ENCODE assay signal across 16 cellular contexts in the genomic region with DNA sequence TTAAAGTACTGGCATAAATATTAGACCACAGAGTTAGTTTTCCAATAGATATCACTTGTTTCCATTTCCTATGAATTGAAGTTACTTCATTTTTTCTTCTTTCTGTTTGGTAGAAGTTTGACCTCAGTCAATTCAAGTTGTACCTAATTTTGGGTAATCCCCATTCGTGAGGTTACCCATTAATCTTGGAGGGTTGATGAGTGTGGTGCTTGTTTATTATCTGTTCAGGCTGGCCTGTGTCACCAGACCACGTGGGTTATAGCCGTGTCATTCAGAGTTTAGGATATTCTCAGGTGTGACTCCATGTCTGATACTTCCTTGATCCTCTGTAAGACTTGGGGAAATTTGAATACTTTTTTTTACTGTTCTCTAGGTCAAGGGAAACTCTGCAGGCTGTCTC.
A peak's percentile ranks its signal among the peaks of the same experiment; 100 is the strongest.
DNase-seq lines count a peak whose midpoint lies in the region; ATAC-seq, FAIRE-seq and TF ChIP-seq lines count a peak whose summit lies in the region.
"Had no signal": no experiment of that assay in that cellular context is flagged by ENCODE, and none has a peak within 500 bp of the region (broad histone marks: within the 10 kb centered on the region; RNA-seq: fewer than 3 reads in every experiment).

No MANE protein-coding gene starts in this region.

- H3K4me1 ChIP-seq in GM23338 (ENCODE audit: insufficient read depth) = peaks cover 17% of the 10 kb centered on the region
- no peaks in the 10 kb centered on the region for H3K4me1 ChIP-seq in GM12878 (ENCODE audit: control insufficient read depth, insufficient read depth, low read length)
- no peaks in the 10 kb centered on the region for H3K4me1 ChIP-seq in sigmoid colon

- no peak overlapping the region for H3K27ac ChIP-seq in GM23338 (ENCODE audit: low read depth)
- no peak overlapping the region for H3K27ac ChIP-seq in GM12878 (ENCODE audit: control insufficient read depth, insufficient read depth)
- H3K27ac ChIP-seq in sigmoid colon = no peak overlapping the region

- CTCF ChIA-PET in GM12878 (lab: Yijun Ruan, JAX) = interaction anchor here (1.8 kb wide), 1 partner anchor 9 kb away, joined by 6 read pairs; no protein-coding TSS in a partner anchor

- H3K27me3 ChIP-seq in GM23338 (ENCODE audit: insufficient read depth) (no peaks in the 10 kb centered on the region), GM12878 (replicated peaks in 1 of 2; ENCODE audit: control insufficient read depth in 2 of 2, insufficient read depth in 2 of 2, low read length in 1 of 2) (no peaks in the 10 kb centered on the region), sigmoid colon (no peaks in the 10 kb centered on the region)

- no peak overlapping the region for H3K27ac Mint-ChIP-seq in GM23338
- H3K27ac Mint-ChIP-seq: CD4-positive, alpha-beta memory T cell had no signal

- H3K36me3 Mint-ChIP-seq in GM23338 (ENCODE audit: low read depth) = no peaks in the 10 kb centered on the region; the same call in 2 of the 3 replicates
- H3K36me3 Mint-ChIP-seq: CD4-positive, alpha-beta memory T cell had no signal

- no peak for FAIRE-seq in GM12878 (lab: Jason Lieb, UNC)
- FAIRE-seq: G401.6, GM19239, H1 had no signal

- no TSS peak for BruUV-seq in GM12878 (replicated peaks; lab: Mats Ljungman, UMichigan)

- H3K9ac ChIP-seq in GM12878 (ENCODE audit: control insufficient read depth, insufficient read depth, low read length) = no peak overlapping the region

- POLR2A ChIA-PET in GM12878 (lab: Charles Lee) = no interaction called here

- in situ Hi-C loops in GM12878 (cut with MboI) = no loop called here

- intact Hi-C loops in GM12878 (cut with micrococcal nuclease; ENCODE audit: unreplicated experiment) = no loop called here
- intact Hi-C loops in sigmoid colon (cut with DNase I) = no loop called here

- H3F3A ChIP-seq in GM23338 (replicated peaks; ENCODE audit: low read depth) = no peaks in the 10 kb centered on the region

- H3K9me3 ChIP-seq in GM12878 (replicated peaks; ENCODE audit: control insufficient read depth, insufficient read depth, low read length) = no peaks in the 10 kb centered on the region
- no peaks in the 10 kb centered on the region for H3K9me3 ChIP-seq in sigmoid colon

- H3K36me3 ChIP-seq in GM23338 (ENCODE audit: insufficient read depth) = no peaks in the 10 kb centered on the region
- no peaks in the 10 kb centered on the region for H3K36me3 ChIP-seq in GM12878 (ENCODE audit: control insufficient read depth in 2 of 2, insufficient read depth in 2 of 2, low read length in 1 of 2)
- no peaks in the 10 kb centered on the region for H3K36me3 ChIP-seq in sigmoid colon

- H3K9me3 Mint-ChIP-seq in GM23338 = no peaks in the 10 kb centered on the region; the same call in 2 of the 3 replicates
- H3K9me3 Mint-ChIP-seq: CD4-positive, alpha-beta memory T cell had no signal

- TF ChIP-seq EP300 in GM12878 (IDR thresholded peaks at IDR 0.05; ENCODE audit: borderline replicate concordance in 1 of 2, control insufficient read depth in 1 of 2, low read depth in 2 of 2, low read length in 2 of 2) (no peak), sigmoid colon (IDR thresholded peaks at IDR 0.05) (no peak)

- SMC1A ChIA-PET in GM12878 (lab: Charles Lee; ENCODE audit: uncharacterized antibody, unreplicated experiment) = no interaction called here

- RAD21 ChIA-PET in GM12878 (lab: Charles Lee; ENCODE audit: unreplicated experiment) = no interaction called here

- H3K4me2 ChIP-seq in GM23338 (no peak overlapping the region), GM12878 (ENCODE audit: control insufficient read depth, insufficient read depth) (no peak overlapping the region)

- no peak for TF ChIP-seq RAD21 in GM12878 (IDR thresholded peaks at IDR 0.05; ENCODE audit: insufficient read depth, low read depth, low read length)

- H4K20me1 ChIP-seq in GM23338 (replicated peaks; ENCODE audit: insufficient read depth) (no peaks in the 10 kb centered on the region), GM12878 (ENCODE audit: control insufficient read depth, insufficient read depth) (no peaks in the 10 kb centered on the region)

- H2AFZ ChIP-seq in GM23338 (peak overlapping the region; percentile 45; the same call in 1 of the 2 replicates), GM12878 (ENCODE audit: control insufficient read depth, low read depth, low read length) (no peak overlapping the region)

- H3K4me3 Mint-ChIP-seq in GM23338 = no peak overlapping the region
- H3K4me3 Mint-ChIP-seq: CD4-positive, alpha-beta memory T cell had no signal

- TF ChIP-seq CTCF in GM23338 (conservative IDR thresholded peaks at IDR 0.05; ENCODE audit: low read depth in 2 of 2) (no peak), GM12878 (IDR thresholded peaks at IDR 0.05 in 2 of 3, conservative IDR thresholded peaks at IDR 0.05 in 1 of 3; ENCODE audit: control insufficient read depth in 2 of 3, extremely low read depth in 1 of 3, insufficient read depth in 1 of 3, low read depth in 3 of 3, low read length in 3 of 3) (no peak), sigmoid colon (IDR thresholded peaks at IDR 0.05) (no peak)

- peaks cover 14% of the 10 kb centered on the region for H3K4me1 Mint-ChIP-seq in GM23338

- peak; percentile 46 for ATAC-seq in GM18909 (IDR thresholded peaks at IDR 0.05; ENCODE audit: poor library complexity, unreplicated experiment)
- no peak for ATAC-seq in GM23338
- ATAC-seq in GM12878 = peak; percentile 40
- ATAC-seq in HG02610 (IDR thresholded peaks at IDR 0.05; ENCODE audit: unreplicated experiment) = no peak

- H3K27me3 Mint-ChIP-seq in GM23338 (ENCODE audit: insufficient read depth, low read depth, poor library complexity) = no peaks in the 10 kb centered on the region

- 10% methylated on average over 3 of the region's 3 CpGs for WGBS in GM12878 (ENCODE audit: insufficient coverage, insufficient replicate concordance, low lambda C conversion rate, missing lambda C conversion rate)
- WGBS in sigmoid colon, 2 donors = 37 to 52% methylated on average over 3 of the region's 3 CpGs

- H3K79me2 ChIP-seq in GM23338 (replicated peaks; ENCODE audit: insufficient read depth) (no peaks in the 10 kb centered on the region), GM12878 (ENCODE audit: control insufficient read depth, insufficient read depth, low read length) (no peaks in the 10 kb centered on the region)

- DNase-seq in GM23338 (ENCODE audit: low spot score) (no peak), GM12878 (ENCODE audit: low read depth, low spot score) (no peak), NCI-H1436 treated with DMSO at 0.1 percent for 48 hours (lab: John Stamatoyannopoulos, UW) (no peak), sigmoid colon (no peak)
- DNase-seq: C1 segment of cervical spinal cord; Calu3; CD4-positive, alpha-beta memory T cell; COR-L47; DND-41; H7; HCEC 1CT had no signal

- no peaks in the 10 kb centered on the region; the same call in 1 of the 2 replicates for H3K9me2 ChIP-seq in GM23338 (ENCODE audit: insufficient read depth)

- H3K4me3 ChIP-seq in GM23338 (no peak overlapping the region), GM12878 (no peak overlapping the region), sigmoid colon (no peak overlapping the region)

- TF ChIP-seq POLR2A in GM12878 (IDR thresholded peaks at IDR 0.05; ENCODE audit: low read depth, low read length) (no peak), sigmoid colon (IDR thresholded peaks at IDR 0.05) (no peak)

TF ChIP-seq in GM23338, 12 proteins besides CTCF, POLR2A, EP300 and RAD21 (continues in another document):
- TF ChIP-seq NANOG (IDR thresholded peaks at IDR 0.05; ENCODE audit: borderline replicate concordance) (no peak), EZH2phosphoT487 (IDR thresholded peaks at IDR 0.05; ENCODE audit: unreplicated experiment) (no peak)

TF ChIP-seq in GM12878, 131 proteins besides CTCF, POLR2A, EP300 and RAD21:
- no peak for TF ChIP-seq BRCA1 (IDR thresholded peaks at IDR 0.05; ENCODE audit: low read depth, low read length)
- no peak for TF ChIP-seq RAD51 (IDR thresholded peaks at IDR 0.05)
- no peak for TF ChIP-seq GATAD2B (conservative IDR thresholded peaks at IDR 0.05; ENCODE audit: low read depth)
- no peak for TF ChIP-seq SMAD1 (IDR thresholded peaks at IDR 0.05; ENCODE audit: low read depth, partially characterized antibody)

Comparison
In these comparisons a context has a peak if more than half of its experiments do, and no peak if none do; other contexts are left out.
1. ATAC-seq: peak in GM18909 (single experiment) and GM12878 (single experiment); none in GM23338 (single experiment) and HG02610 (single experiment).